In the genomic region with DNA sequence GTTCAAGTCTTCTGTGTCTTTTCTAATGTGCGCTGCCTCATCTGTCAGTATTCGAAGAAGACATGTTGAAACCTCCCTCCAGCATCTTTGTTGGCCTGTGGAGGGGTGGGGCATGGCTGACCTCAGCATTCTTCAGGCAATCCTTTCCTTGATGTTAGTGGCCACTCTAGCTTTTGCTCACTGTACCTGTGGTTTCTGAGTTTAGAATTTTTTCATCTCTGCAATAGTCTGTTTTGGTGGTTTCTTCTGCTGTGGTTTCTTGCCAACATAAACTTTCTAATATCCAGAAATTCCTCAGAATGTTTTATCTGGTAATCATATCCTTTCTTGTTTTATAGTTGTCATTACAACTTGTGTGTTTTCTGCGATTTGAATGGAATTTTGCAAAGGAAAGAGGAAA, we compare ENCODE assay signal across 14 cellular contexts.
DNase-seq lines count a peak whose midpoint lies in the region; FAIRE-seq and TF ChIP-seq lines count a peak whose summit lies in the region.
"Had no signal": no experiment of that assay in that cellular context is flagged by ENCODE, and none has a peak within 500 bp of the region (broad histone marks: within the 10 kb centered on the region; RNA-seq: fewer than 3 reads in every experiment).

No MANE protein-coding gene starts in this region.

- no peaks in the 10 kb centered on the region for H3K27me3 Mint-ChIP-seq in activated naive CD4-positive, alpha-beta T cell treated with anti-CD3 and anti-CD28 coated beads, Interleukin-2, amount 10 ng/mL, durations not matched to agents 7 days and 5 days

- no peaks in the 10 kb centered on the region for H3K27me3 ChIP-seq in neuronal stem cell (ENCODE audit: control insufficient read depth in 3 of 3, insufficient read depth in 3 of 3, low read depth in 1 of 3, low read length in 3 of 3)

- no peaks in the 10 kb centered on the region for H3K9me3 ChIP-seq in neuronal stem cell (replicated peaks in 1 of 2; ENCODE audit: control insufficient read depth in 2 of 2, insufficient read depth in 1 of 2, low read depth in 1 of 2, low read length in 2 of 2)

- H3K4me2 ChIP-seq in neuronal stem cell (ENCODE audit: insufficient read depth, low read length, poor library complexity, severe bottlenecking), result no peak overlapping the region

- no peak overlapping the region for H2BK15ac ChIP-seq in neuronal stem cell (ENCODE audit: low read length)

- no peak overlapping the region for H3K4ac ChIP-seq in neuronal stem cell (ENCODE audit: low read length)

- no peak overlapping the region for H3K4me3 Mint-ChIP-seq in activated naive CD4-positive, alpha-beta T cell treated with anti-CD3 and anti-CD28 coated beads, Interleukin-2, amount 10 ng/mL, durations not matched to agents 7 days and 5 days
- H3K4me3 Mint-ChIP-seq: activated T-cell treated with anti-CD3 and anti-CD28 coated beads, Interleukin-2, amount 50 U/mL, for 4 hours; CD14-positive monocyte; stimulated activated naive CD8-positive, alpha-beta T cell treated with anti-CD3 and anti-CD28 coated beads, Interleukin-15, Interleukin-2, amounts not matched to agents 100 ng/mL and 50 ng/mL, for 24 hours had no signal

- TF ChIP-seq CTCF in choroid plexus epithelial cell (conservative IDR thresholded peaks at IDR 0.05; ENCODE audit: low read depth, low read length), result no peak
- no peak for TF ChIP-seq CTCF in D721Med (IDR thresholded peaks at IDR 0.05; ENCODE audit: insufficient read depth, missing control alignments)

- no peaks in the 10 kb centered on the region for H3K36me3 ChIP-seq in neuronal stem cell (replicated peaks in 1 of 2; ENCODE audit: control insufficient read depth in 2 of 2, insufficient read depth in 2 of 2, low read length in 2 of 2)

- H2BK5ac ChIP-seq in neuronal stem cell (ENCODE audit: low read length), result no peak overlapping the region

- H2BK12ac ChIP-seq in neuronal stem cell (ENCODE audit: low read length), result no peak overlapping the region

- no peak overlapping the region for H3K23ac ChIP-seq in neuronal stem cell (ENCODE audit: low read depth, low read length, poor library complexity)

- H4K8ac ChIP-seq in neuronal stem cell (ENCODE audit: low read depth, low read length), result no peak overlapping the region

- no peak overlapping the region for H3K4me3 ChIP-seq in choroid plexus epithelial cell (ENCODE audit: low read depth, low read length)
- no peak overlapping the region for H3K4me3 ChIP-seq in neuronal stem cell (ENCODE audit: low read length in 2 of 2)

- H3K9me3 Mint-ChIP-seq in activated naive CD4-positive, alpha-beta T cell treated with anti-CD3 and anti-CD28 coated beads, Interleukin-2, amount 10 ng/mL, durations not matched to agents 7 days and 5 days, result peaks cover 2% of the 10 kb centered on the region
- H3K9me3 Mint-ChIP-seq: stimulated activated naive CD8-positive, alpha-beta T cell treated with anti-CD3 and anti-CD28 coated beads, Interleukin-15, Interleukin-2, amounts not matched to agents 100 ng/mL and 50 ng/mL, for 24 hours had no signal

- no CpG with 5 or more reads among the region's 3 CpGs for WGBS in neuronal stem cell (ENCODE audit: extremely low coverage in 2 of 2, insufficient read length in 2 of 2, insufficient replicate concordance in 1 of 2), 2 donors

- FAIRE-seq in D721Med (lab: Jason Lieb, UNC), result no peak

- H3K4me1 Mint-ChIP-seq in activated naive CD4-positive, alpha-beta T cell treated with anti-CD3 and anti-CD28 coated beads, Interleukin-2, amount 10 ng/mL, durations not matched to agents 7 days and 5 days, result no peaks in the 10 kb centered on the region
- H3K4me1 Mint-ChIP-seq: CD14-positive monocyte had no signal

- H3K79me1 ChIP-seq in neuronal stem cell (ENCODE audit: low read depth, low read length), result no peaks in the 10 kb centered on the region

- no peak overlapping the region for H3K9ac ChIP-seq in neuronal stem cell (ENCODE audit: low read depth, low read length, poor library complexity)

- H3K4me1 ChIP-seq in neuronal stem cell (ENCODE audit: control insufficient read depth in 2 of 2, insufficient read depth in 1 of 2, low read depth in 1 of 2, low read length in 2 of 2), result no peaks in the 10 kb centered on the region

- no peak overlapping the region for H3K27ac ChIP-seq in neuronal stem cell (replicated peaks; ENCODE audit: low read length)

- H2AFZ ChIP-seq in neuronal stem cell (ENCODE audit: low read length), result peak overlapping the region; percentile 1

- H3K14ac ChIP-seq in neuronal stem cell (ENCODE audit: low read length), result no peak overlapping the region

- no peak overlapping the region for H2BK120ac ChIP-seq in neuronal stem cell (ENCODE audit: low read depth, low read length)

- H2AK5ac ChIP-seq in neuronal stem cell (ENCODE audit: low read depth, low read length), result no peak overlapping the region

- no peaks in the 10 kb centered on the region for H3K36me3 Mint-ChIP-seq in activated naive CD4-positive, alpha-beta T cell treated with anti-CD3 and anti-CD28 coated beads, Interleukin-2, amount 10 ng/mL, durations not matched to agents 7 days and 5 days
- H3K36me3 Mint-ChIP-seq: CD14-positive monocyte had no signal

- DNase-seq in EH (ENCODE audit: low read depth), result peak; percentile 82
- peak; percentile 94 for DNase-seq in NCI-H226
- peak; percentile 95 for DNase-seq in choroid plexus epithelial cell (ENCODE audit: low read depth)
- no peak for DNase-seq in neuronal stem cell (ENCODE audit: low spot score)
- DNase-seq in D721Med (ENCODE audit: insufficient read length, low spot score), result no peak
- no peak for DNase-seq in dedifferentiated amniotic fluid mesenchymal stem cell (ENCODE audit: extremely low spot score)
- DNase-seq in activated naive CD4-positive, alpha-beta T cell treated with anti-CD3 and anti-CD28 coated beads, Interleukin-2, amount 10 ng/mL, durations not matched to agents 7 days and 5 days, result no peak
- DNase-seq in NCI-H1694 treated with DMSO at 0.1 percent for 48 hours (lab: John Stamatoyannopoulos, UW), result no peak
- DNase-seq: activated CD4-positive, alpha-beta T cell treated with anti-CD3 and anti-CD28 coated beads for 1 hour; activated T-cell treated with anti-CD3 and anti-CD28 coated beads, Interleukin-2, amount 50 U/mL, for 4 hours; aorta; NK-92 treated with Interleukin-12 subunit alpha and Interleukin-12 subunit beta, amount 100 ng/mL, for 24 hours had no signal

- H3K18ac ChIP-seq in neuronal stem cell (ENCODE audit: low read length), result no peak overlapping the region

- CTCF ChIA-PET in activated naive CD4-positive, alpha-beta T cell treated with anti-CD3 and anti-CD28 coated beads, Interleukin-2, amount 10 ng/mL, durations not matched to agents 7 days and 5 days (lab: Charles Lee), result no interaction called here

- no peak overlapping the region for H3K27ac Mint-ChIP-seq in activated naive CD4-positive, alpha-beta T cell treated with anti-CD3 and anti-CD28 coated beads, Interleukin-2, amount 10 ng/mL, durations not matched to agents 7 days and 5 days
- H3K27ac Mint-ChIP-seq: CD14-positive monocyte; stimulated activated naive CD8-positive, alpha-beta T cell treated with anti-CD3 and anti-CD28 coated beads, Interleukin-15, Interleukin-2, amounts not matched to agents 100 ng/mL and 50 ng/mL, for 24 hours had no signal

- no peak overlapping the region for H4K91ac ChIP-seq in neuronal stem cell (ENCODE audit: low read depth, low read length, poor library complexity)

Comparison
In these comparisons a context has a peak if more than half of its experiments do, and no peak if none do; other contexts are left out.
1. DNase-seq: peak in EH (single experiment), NCI-H226 (single experiment) and choroid plexus epithelial cell (single experiment); none in neuronal stem cell (single experiment), D721Med (single experiment), dedifferentiated amniotic fluid mesenchymal stem cell (single experiment), activated naive CD4-positive, alpha-beta T cell treated with anti-CD3 and anti-CD28 coated beads, Interleukin-2, amount 10 ng/mL, durations not matched to agents 7 days and 5 days (single experiment) and NCI-H1694 treated with DMSO at 0.1 percent for 48 hours (single experiment).